22 cellular contexts compared by ENCODE assay signal in the genomic region with DNA sequence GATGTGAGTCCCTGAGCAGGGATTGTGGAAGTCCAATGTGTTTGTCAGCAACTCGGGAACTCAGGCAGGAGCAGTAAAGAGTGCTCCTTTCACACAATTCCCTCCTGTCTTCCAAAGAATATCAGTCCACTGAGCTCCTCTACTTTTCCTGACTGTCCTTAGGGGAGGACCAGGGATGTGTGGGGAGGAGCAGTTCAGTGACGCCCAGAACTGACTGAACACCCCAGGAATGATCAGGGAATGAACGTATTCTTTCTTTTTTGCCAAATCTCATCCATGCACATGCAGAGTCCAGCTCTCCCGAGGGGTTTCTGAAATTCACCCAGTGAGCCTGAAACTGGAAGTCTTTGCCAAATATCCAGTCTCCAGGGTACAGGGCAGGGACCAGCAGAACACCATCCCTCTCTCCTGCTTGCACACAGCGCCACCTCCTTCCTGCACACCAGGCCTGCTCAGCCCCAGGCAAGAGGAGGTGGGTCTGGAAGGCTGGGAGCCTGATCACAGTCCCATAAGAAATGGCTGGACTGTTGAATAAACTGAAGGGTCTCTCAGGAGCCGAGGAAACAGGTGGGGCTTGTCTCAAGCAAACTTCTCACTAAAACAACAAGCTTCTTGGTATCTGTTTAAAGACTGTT.
DNase-seq lines count a peak whose midpoint lies in the region; ATAC-seq and TF ChIP-seq lines count a peak whose summit lies in the region.
"Had no signal": no experiment of that assay in that cellular context is flagged by ENCODE, and none has a peak within 500 bp of the region (broad histone marks: within the 10 kb centered on the region; RNA-seq: fewer than 3 reads in every experiment).

No MANE protein-coding gene starts in this region.

- TF ChIP-seq POLR2A in gastroesophageal sphincter (IDR thresholded peaks at IDR 0.05), result no peak

- H2BK15ac ChIP-seq in neuronal stem cell (ENCODE audit: low read length), result no peak overlapping the region

- H3K14ac ChIP-seq in neuronal stem cell (ENCODE audit: low read length), result no peak overlapping the region

- TF ChIP-seq CTCF in gastroesophageal sphincter (IDR thresholded peaks at IDR 0.05), result peak in 1 of 4 experiments; percentile 8

- no peak overlapping the region for H4K8ac ChIP-seq in neuronal stem cell (ENCODE audit: low read depth, low read length)

- ATAC-seq in gastroesophageal sphincter (peak; percentile 31), HG02798 (IDR thresholded peaks at IDR 0.05; ENCODE audit: poor library complexity, unreplicated experiment) (no peak), GM19463 (IDR thresholded peaks at IDR 0.05; ENCODE audit: unreplicated experiment) (no peak), GM19452 (IDR thresholded peaks at IDR 0.05; ENCODE audit: unreplicated experiment) (no peak)
- ATAC-seq: activated naive CD8-positive, alpha-beta T cell treated with anti-CD3 and anti-CD28 coated beads, Interleukin-2, amount 50 U/mL, for 24 hours; body of pancreas; HCT116; upper lobe of right lung had no signal

- H3K4me1 ChIP-seq in SJCRH30 (0 out of 2 replicates have a peak, but pooled peaks cover 6% of the 10 kb centered on the region), gastroesophageal sphincter (peaks cover 0 to 29% (median 6%) of the 10 kb centered on the region in 3 donors), neuronal stem cell (ENCODE audit: control insufficient read depth in 2 of 2, insufficient read depth in 1 of 2, low read depth in 1 of 2, low read length in 2 of 2) (peaks cover 3 to 10% of the 10 kb centered on the region in 2 donors)
- H3K4me1 ChIP-seq: body of pancreas, upper lobe of right lung had no signal

- H3K4me3 ChIP-seq in SJCRH30 (0 out of 2 replicates have a peak overlapping the region, but pooled peaks have one; percentile 7), gastroesophageal sphincter (no peak overlapping the region), neuronal stem cell (ENCODE audit: low read length in 2 of 2) (no peak overlapping the region)
- H3K4me3 ChIP-seq: BLaER1 treated with 17β-estradiol and CSF1 and Interleukin-3, amounts not matched to agents 10 nM and 100 nM; body of pancreas; upper lobe of right lung had no signal

- no peak overlapping the region for H3K4ac ChIP-seq in neuronal stem cell (ENCODE audit: low read length)

- no peak overlapping the region for H4K91ac ChIP-seq in neuronal stem cell (ENCODE audit: low read depth, low read length, poor library complexity)

- H3K79me1 ChIP-seq in neuronal stem cell (ENCODE audit: low read depth, low read length), result no peaks in the 10 kb centered on the region

- H3K27me3 ChIP-seq in SJCRH30 (no peaks in the 10 kb centered on the region), gastroesophageal sphincter (no peaks in the 10 kb centered on the region), neuronal stem cell (ENCODE audit: control insufficient read depth in 3 of 3, insufficient read depth in 3 of 3, low read depth in 1 of 3, low read length in 3 of 3) (no peaks in the 10 kb centered on the region)
- H3K27me3 ChIP-seq: BLaER1 treated with 17β-estradiol and CSF1 and Interleukin-3, amounts not matched to agents 10 nM and 100 nM; body of pancreas; upper lobe of right lung had no signal

- no peak overlapping the region for H3K23ac ChIP-seq in neuronal stem cell (ENCODE audit: low read depth, low read length, poor library complexity)

- no peak overlapping the region for H2BK120ac ChIP-seq in neuronal stem cell (ENCODE audit: low read depth, low read length)

- H3K36me3 ChIP-seq in SJCRH30 (no peaks in the 10 kb centered on the region), gastroesophageal sphincter (no peaks in the 10 kb centered on the region), neuronal stem cell (replicated peaks in 1 of 2; ENCODE audit: control insufficient read depth in 2 of 2, insufficient read depth in 2 of 2, low read length in 2 of 2) (no peaks in the 10 kb centered on the region)
- H3K36me3 ChIP-seq: BLaER1 treated with 17β-estradiol and CSF1 and Interleukin-3, amounts not matched to agents 10 nM and 100 nM; upper lobe of right lung had no signal

- DNase-seq in Daoy (ENCODE audit: low read depth) (peak; percentile 21), SJCRH30 (peak; percentile 26 to 57), neuronal stem cell (ENCODE audit: low spot score) (no peak), kidney tubule cell (ENCODE audit: low spot score) (no peak)
- DNase-seq: activated CD4-positive, alpha-beta T cell treated with anti-CD3 and anti-CD28 coated beads, Interleukin-2, amount 10 ng/mL, durations not matched to agents 24 days and 14 days; activated gamma-delta T cell treated with Interleukin-2 at 50 U/mL for 16 hours; activated naive CD8-positive, alpha-beta T cell treated with anti-CD3 and anti-CD28 coated beads, Interleukin-2, amount 50 U/mL, for 24 hours; activated T-cell treated with anti-CD3 and anti-CD28 coated beads, Interleukin-2, amount 50 U/mL, for 24 hours; body of pancreas; MV-4-11; NCI-H446 treated with DMSO at 0.1 percent for 48 hours; nucleus accumbens; stimulated activated CD4-positive, alpha-beta T cell treated with anti-CD3 and anti-CD28 coated beads, Interleukin-2, amount 100 ng/mL, for 24 hours; upper lobe of right lung had no signal

- no peak overlapping the region for H3K4me2 ChIP-seq in neuronal stem cell (ENCODE audit: insufficient read depth, low read length, poor library complexity, severe bottlenecking)

- H3K9me3 ChIP-seq in SJCRH30 (replicated peaks) (no peaks in the 10 kb centered on the region), gastroesophageal sphincter (no peaks in the 10 kb centered on the region), neuronal stem cell (replicated peaks in 1 of 2; ENCODE audit: control insufficient read depth in 2 of 2, insufficient read depth in 1 of 2, low read depth in 1 of 2, low read length in 2 of 2) (no peaks in the 10 kb centered on the region)
- H3K9me3 ChIP-seq: BLaER1 treated with 17β-estradiol and CSF1 and Interleukin-3, amounts not matched to agents 10 nM and 100 nM; body of pancreas; upper lobe of right lung had no signal

- H2AK5ac ChIP-seq in neuronal stem cell (ENCODE audit: low read depth, low read length), result no peak overlapping the region

- no peak overlapping the region for H2BK12ac ChIP-seq in neuronal stem cell (ENCODE audit: low read length)

- H2BK5ac ChIP-seq in neuronal stem cell (ENCODE audit: low read length), result no peak overlapping the region

- 46 to 49% methylated on average over 2 to 4 of the region's 6 CpGs for WGBS in gastroesophageal sphincter (ENCODE audit: low coverage in 1 of 2), 2 donors
- WGBS in neuronal stem cell (ENCODE audit: extremely low coverage in 2 of 2, insufficient read length in 2 of 2, insufficient replicate concordance in 1 of 2), 2 donors, result no CpG with 5 or more reads among the region's 6 CpGs

- no peak overlapping the region for H3K9ac ChIP-seq in neuronal stem cell (ENCODE audit: low read depth, low read length, poor library complexity)
- H3K9ac ChIP-seq: BLaER1 treated with 17β-estradiol and CSF1 and Interleukin-3, amounts not matched to agents 10 nM and 100 nM had no signal

- peak overlapping the region; percentile 79 for H2AFZ ChIP-seq in neuronal stem cell (ENCODE audit: low read length)

- H3K18ac ChIP-seq in neuronal stem cell (ENCODE audit: low read length), result no peak overlapping the region

- peak overlapping the region; percentile 0; the same call in 1 of the 2 replicates for H3K27ac ChIP-seq in SJCRH30
- peak overlapping the region in 1 of 4 donors; percentile 12 for H3K27ac ChIP-seq in gastroesophageal sphincter
- H3K27ac ChIP-seq in neuronal stem cell (replicated peaks; ENCODE audit: low read length), result no peak overlapping the region
- H3K27ac ChIP-seq: BLaER1 treated with 17β-estradiol and CSF1 and Interleukin-3, amounts not matched to agents 10 nM and 100 nM; body of pancreas; RWPE1; upper lobe of right lung; VCaP had no signal

- no peak for TF ChIP-seq EP300 in gastroesophageal sphincter (IDR thresholded peaks at IDR 0.05)

Comparison
In these comparisons a context has a peak if more than half of its experiments do, and no peak if none do; other contexts are left out.
1. DNase-seq: peak in Daoy (single experiment) and SJCRH30 (2 of 2); none in neuronal stem cell (single experiment) and kidney tubule cell (single experiment).